1 cellular context compared by ENCODE assay signal in genomic region chr15:89003865-89004725, GRCh38.
TF ChIP-seq lines count a peak whose summit lies in the region.

No MANE protein-coding gene starts in this region.

TF ChIP-seq in K562, 482 proteins besides CTCF, POLR2A, EP300 and RAD21 (continued from another document):
- TF ChIP-seq, protein P1, sequence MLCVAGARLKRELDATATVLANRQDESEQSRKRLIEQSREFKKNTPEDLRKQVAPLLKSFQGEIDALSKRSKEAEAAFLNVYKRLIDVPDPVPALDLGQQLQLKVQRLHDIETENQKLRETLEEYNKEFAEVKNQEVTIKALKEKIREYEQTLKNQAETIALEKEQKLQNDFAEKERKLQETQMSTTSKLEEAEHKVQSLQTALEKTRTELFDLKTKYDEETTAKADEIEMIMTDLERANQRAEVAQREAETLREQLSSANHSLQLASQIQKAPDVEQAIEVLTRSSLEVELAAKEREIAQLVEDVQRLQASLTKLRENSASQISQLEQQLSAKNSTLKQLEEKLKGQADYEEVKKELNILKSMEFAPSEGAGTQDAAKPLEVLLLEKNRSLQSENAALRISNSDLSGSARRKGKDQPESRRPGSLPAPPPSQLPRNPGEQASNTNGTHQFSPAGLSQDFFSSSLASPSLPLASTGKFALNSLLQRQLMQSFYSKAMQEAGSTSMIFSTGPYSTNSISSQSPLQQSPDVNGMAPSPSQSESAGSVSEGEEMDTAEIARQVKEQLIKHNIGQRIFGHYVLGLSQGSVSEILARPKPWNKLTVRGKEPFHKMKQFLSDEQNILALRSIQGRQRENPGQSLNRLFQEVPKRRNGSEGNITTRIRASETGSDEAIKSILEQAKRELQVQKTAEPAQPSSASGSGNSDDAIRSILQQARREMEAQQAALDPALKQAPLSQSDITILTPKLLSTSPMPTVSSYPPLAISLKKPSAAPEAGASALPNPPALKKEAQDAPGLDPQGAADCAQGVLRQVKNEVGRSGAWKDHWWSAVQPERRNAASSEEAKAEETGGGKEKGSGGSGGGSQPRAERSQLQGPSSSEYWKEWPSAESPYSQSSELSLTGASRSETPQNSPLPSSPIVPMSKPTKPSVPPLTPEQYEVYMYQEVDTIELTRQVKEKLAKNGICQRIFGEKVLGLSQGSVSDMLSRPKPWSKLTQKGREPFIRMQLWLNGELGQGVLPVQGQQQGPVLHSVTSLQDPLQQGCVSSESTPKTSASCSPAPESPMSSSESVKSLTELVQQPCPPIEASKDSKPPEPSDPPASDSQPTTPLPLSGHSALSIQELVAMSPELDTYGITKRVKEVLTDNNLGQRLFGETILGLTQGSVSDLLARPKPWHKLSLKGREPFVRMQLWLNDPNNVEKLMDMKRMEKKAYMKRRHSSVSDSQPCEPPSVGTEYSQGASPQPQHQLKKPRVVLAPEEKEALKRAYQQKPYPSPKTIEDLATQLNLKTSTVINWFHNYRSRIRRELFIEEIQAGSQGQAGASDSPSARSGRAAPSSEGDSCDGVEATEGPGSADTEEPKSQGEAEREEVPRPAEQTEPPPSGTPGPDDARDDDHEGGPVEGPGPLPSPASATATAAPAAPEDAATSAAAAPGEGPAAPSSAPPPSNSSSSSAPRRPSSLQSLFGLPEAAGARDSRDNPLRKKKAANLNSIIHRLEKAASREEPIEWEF (CRISPR knock-in tag; IDR thresholded peaks at IDR 0.05): no peak
- TF ChIP-seq HMG20B (CRISPR knock-in tag; IDR thresholded peaks at IDR 0.05) (no peak), DNMT1 (IDR thresholded peaks at IDR 0.05) (no peak), TSHZ1 (CRISPR knock-in tag; IDR thresholded peaks at IDR 0.05) (0 out of 2 replicates have a peak, but pooled peaks have one; percentile 6), RB1 (IDR thresholded peaks at IDR 0.05; ENCODE audit: low read depth) (peak; percentile 71; the same call in 1 of the 2 replicates), HOXB6 (CRISPR knock-in tag; IDR thresholded peaks at IDR 0.05; ENCODE audit: borderline replicate concordance) (no peak), RBM34 (IDR thresholded peaks at IDR 0.05; ENCODE audit: borderline replicate concordance, insufficient read depth, low read length) (no peak), C11orf30 (IDR thresholded peaks at IDR 0.05; ENCODE audit: low read depth) (no peak), XRCC5 (IDR thresholded peaks at IDR 0.05; ENCODE audit: low read depth, low read length) (no peak), ZFP36 (IDR thresholded peaks at IDR 0.05; ENCODE audit: low read depth, low read length, partially characterized antibody) (no peak), ILF3 (IDR thresholded peaks at IDR 0.05; ENCODE audit: borderline replicate concordance) (no peak), RBM22 (IDR thresholded peaks at IDR 0.05; ENCODE audit: low read depth, low read length, poor library complexity, severe bottlenecking) (no peak), CBX2 (IDR thresholded peaks at IDR 0.05; ENCODE audit: insufficient read depth, low read length, poor library complexity, severe bottlenecking) (no peak), ZNF551 (CRISPR knock-in tag; IDR thresholded peaks at IDR 0.05) (no peak), SNIP1 (IDR thresholded peaks at IDR 0.05; ENCODE audit: low read depth) (no peak), CBFA2T3 (IDR thresholded peaks at IDR 0.05) (no peak), ZNF644 (tag; IDR thresholded peaks at IDR 0.05; ENCODE audit: low read depth) (no peak), CHD2 (IDR thresholded peaks at IDR 0.05; ENCODE audit: low read depth, low read length) (no peak), ZNF347 (CRISPR knock-in tag; IDR thresholded peaks at IDR 0.05; ENCODE audit: low read depth) (no peak), ZNF146 (CRISPR knock-in tag; IDR thresholded peaks at IDR 0.05; ENCODE audit: unreplicated experiment) (no peak), ZNF395 (CRISPR knock-in tag; IDR thresholded peaks at IDR 0.05) (no peak), E2F3 (CRISPR knock-in tag; IDR thresholded peaks at IDR 0.05) (no peak), PREB (CRISPR knock-in tag; IDR thresholded peaks at IDR 0.05) (no peak), HDAC2 (IDR thresholded peaks at IDR 0.05) (0 out of 2 replicates have a peak, but pooled peaks have one; percentile 44), ATF7 (IDR thresholded peaks at IDR 0.05) (no peak), KAT8 (IDR thresholded peaks at IDR 0.05; ENCODE audit: low read depth) (no peak), ZNF639 (CRISPR knock-in tag; conservative IDR thresholded peaks at IDR 0.05 in 1 of 2, IDR thresholded peaks at IDR 0.05 in 1 of 2) (no peak), ZKSCAN8 (CRISPR knock-in tag; IDR thresholded peaks at IDR 0.05) (no peak), ZNF707 (CRISPR knock-in tag; conservative IDR thresholded peaks at IDR 0.05) (no peak)
- TF ChIP-seq, protein P2, sequence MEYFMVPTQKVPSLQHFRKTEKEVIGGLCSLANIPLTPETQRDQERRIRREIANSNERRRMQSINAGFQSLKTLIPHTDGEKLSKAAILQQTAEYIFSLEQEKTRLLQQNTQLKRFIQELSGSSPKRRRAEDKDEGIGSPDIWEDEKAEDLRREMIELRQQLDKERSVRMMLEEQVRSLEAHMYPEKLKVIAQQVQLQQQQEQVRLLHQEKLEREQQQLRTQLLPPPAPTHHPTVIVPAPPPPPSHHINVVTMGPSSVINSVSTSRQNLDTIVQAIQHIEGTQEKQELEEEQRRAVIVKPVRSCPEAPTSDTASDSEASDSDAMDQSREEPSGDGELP (CRISPR knock-in tag; IDR thresholded peaks at IDR 0.05; ENCODE audit: borderline replicate concordance): peak; percentile 54; the same call in 1 of the 2 replicates
- TF ChIP-seq, protein P3, sequence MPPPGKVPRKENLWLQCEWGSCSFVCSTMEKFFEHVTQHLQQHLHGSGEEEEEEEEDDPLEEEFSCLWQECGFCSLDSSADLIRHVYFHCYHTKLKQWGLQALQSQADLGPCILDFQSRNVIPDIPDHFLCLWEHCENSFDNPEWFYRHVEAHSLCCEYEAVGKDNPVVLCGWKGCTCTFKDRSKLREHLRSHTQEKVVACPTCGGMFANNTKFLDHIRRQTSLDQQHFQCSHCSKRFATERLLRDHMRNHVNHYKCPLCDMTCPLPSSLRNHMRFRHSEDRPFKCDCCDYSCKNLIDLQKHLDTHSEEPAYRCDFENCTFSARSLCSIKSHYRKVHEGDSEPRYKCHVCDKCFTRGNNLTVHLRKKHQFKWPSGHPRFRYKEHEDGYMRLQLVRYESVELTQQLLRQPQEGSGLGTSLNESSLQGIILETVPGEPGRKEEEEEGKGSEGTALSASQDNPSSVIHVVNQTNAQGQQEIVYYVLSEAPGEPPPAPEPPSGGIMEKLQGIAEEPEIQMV (tag; conservative IDR thresholded peaks at IDR 0.05; ENCODE audit: low read depth): no peak
- TF ChIP-seq, protein P4, sequence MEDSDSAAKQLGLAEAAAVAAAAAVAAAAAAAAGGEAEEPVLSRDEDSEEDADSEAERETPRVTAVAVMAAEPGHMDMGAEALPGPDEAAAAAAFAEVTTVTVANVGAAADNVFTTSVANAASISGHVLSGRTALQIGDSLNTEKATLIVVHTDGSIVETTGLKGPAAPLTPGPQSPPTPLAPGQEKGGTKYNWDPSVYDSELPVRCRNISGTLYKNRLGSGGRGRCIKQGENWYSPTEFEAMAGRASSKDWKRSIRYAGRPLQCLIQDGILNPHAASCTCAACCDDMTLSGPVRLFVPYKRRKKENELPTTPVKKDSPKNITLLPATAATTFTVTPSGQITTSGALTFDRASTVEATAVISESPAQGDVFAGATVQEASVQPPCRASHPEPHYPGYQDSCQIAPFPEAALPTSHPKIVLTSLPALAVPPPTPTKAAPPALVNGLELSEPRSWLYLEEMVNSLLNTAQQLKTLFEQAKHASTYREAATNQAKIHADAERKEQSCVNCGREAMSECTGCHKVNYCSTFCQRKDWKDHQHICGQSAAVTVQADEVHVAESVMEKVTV (CRISPR knock-in tag; IDR thresholded peaks at IDR 0.05): peak; percentile 86
- TF ChIP-seq, protein P5, sequence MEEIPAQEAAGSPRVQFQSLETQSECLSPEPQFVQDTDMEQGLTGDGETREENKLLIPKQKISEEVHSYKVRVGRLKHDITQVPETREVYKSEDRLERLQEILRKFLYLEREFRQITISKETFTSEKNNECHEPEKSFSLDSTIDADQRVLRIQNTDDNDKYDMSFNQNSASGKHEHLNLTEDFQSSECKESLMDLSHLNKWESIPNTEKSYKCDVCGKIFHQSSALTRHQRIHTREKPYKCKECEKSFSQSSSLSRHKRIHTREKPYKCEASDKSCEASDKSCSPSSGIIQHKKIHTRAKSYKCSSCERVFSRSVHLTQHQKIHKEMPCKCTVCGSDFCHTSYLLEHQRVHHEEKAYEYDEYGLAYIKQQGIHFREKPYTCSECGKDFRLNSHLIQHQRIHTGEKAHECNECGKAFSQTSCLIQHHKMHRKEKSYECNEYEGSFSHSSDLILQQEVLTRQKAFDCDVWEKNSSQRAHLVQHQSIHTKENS (CRISPR knock-in tag; IDR thresholded peaks at IDR 0.05): no peak
